Comparison of ENCODE assay signal across 24 cellular contexts in genomic region chr4:187396106-187396505, GRCh38.
"Had no signal": no experiment of that assay in that cellular context is flagged by ENCODE, and none has a peak within 500 bp of the region (broad histone marks: within the 10 kb centered on the region; RNA-seq: fewer than 3 reads in every experiment).

No MANE protein-coding gene starts in this region.

- H3K4me3 Mint-ChIP-seq: IgD-negative memory B cell had no signal

- H3K9me3 ChIP-seq: SJSA1 had no signal

- H3K27me3 Mint-ChIP-seq: IgD-negative memory B cell had no signal

- H3K4me3 ChIP-seq: K562, SJSA1, SK-N-MC had no signal

- H3K4me1 Mint-ChIP-seq: IgD-negative memory B cell had no signal

- H3K27ac ChIP-seq: HL-60, KMS-11, SJSA1, SK-N-MC had no signal

- H3K36me3 ChIP-seq: SJSA1 had no signal

- H3K27ac Mint-ChIP-seq: IgD-negative memory B cell had no signal

- H3K27me3 ChIP-seq: SJSA1 had no signal

- DNase-seq: Kasumi-1, MM.1S, MV-4-11, NCI-H1048, NCI-H1105, NCI-H1417, NCI-H1436 treated with DMSO at 0.1 percent for 48 hours, NCI-H1694, NCI-H187 treated with DMSO at 0.1 percent for 48 hours, NCI-H2029 treated with DMSO at 0.1 percent for 48 hours, NCI-H2171, NCI-H226, NCI-H446, NCI-H510A, NCI-H524 treated with DMSO at 0.1 percent for 48 hours, Right ventricle myocardium superior, RPMI8226, SIG-M5 had no signal
